20 cellular contexts compared by ENCODE assay signal in genomic region chr5:27015758-27016157, GRCh38. TPM values are rescaled to one million over a fixed set of nuclear protein-coding genes. Genes with fewer than 3 reads are reported as not detected.
DNase-seq lines count a peak whose midpoint lies in the region; ATAC-seq and TF ChIP-seq lines count a peak whose summit lies in the region.
"Had no signal": no experiment of that assay in that cellular context is flagged by ENCODE, and none has a peak within 500 bp of the region (broad histone marks: within the 10 kb centered on the region; RNA-seq: fewer than 3 reads in every experiment).

No MANE protein-coding gene starts in this region.

- no peaks in the 10 kb centered on the region for H3K9me3 ChIP-seq in mammary epithelial cell (replicated peaks; ENCODE audit: insufficient read depth, low read length)
- H3K9me3 ChIP-seq in RWPE2 (ENCODE audit: severe bottlenecking) = no peaks in the 10 kb centered on the region
- peaks cover 27% of the 10 kb centered on the region for H3K9me3 ChIP-seq in mucosa of descending colon
- no peaks in the 10 kb centered on the region for H3K9me3 ChIP-seq in prostate gland
- H3K9me3 ChIP-seq: SJSA1 had no signal

- no peak for TF ChIP-seq POLR2A in prostate gland (IDR thresholded peaks at IDR 0.05)

- H2AFZ ChIP-seq in mammary epithelial cell (ENCODE audit: low read depth, low read length) = no peak overlapping the region
- H2AFZ ChIP-seq: GM23248 had no signal

- CTCF ChIA-PET in mammary epithelial cell (lab: Charles Lee; ENCODE audit: low non-redundant PET) (no interaction called here), MCF 10A (lab: Yijun Ruan, JAX) (no interaction called here)

- no peak for TF ChIP-seq CTCF in mammary epithelial cell (conservative IDR thresholded peaks at IDR 0.05 in 1 of 2, IDR thresholded peaks at IDR 0.05 in 1 of 2; ENCODE audit: extremely low read depth in 1 of 2, insufficient read depth in 1 of 2, low read depth in 1 of 2, low read length in 2 of 2)
- TF ChIP-seq CTCF in MCF 10A (IDR thresholded peaks at IDR 0.05; ENCODE audit: unreplicated experiment) = no peak
- no peak for TF ChIP-seq CTCF in RWPE2 (IDR thresholded peaks at IDR 0.05; ENCODE audit: poor library complexity, severe bottlenecking)
- TF ChIP-seq CTCF in mucosa of descending colon (IDR thresholded peaks at IDR 0.05) = no peak
- no peak for TF ChIP-seq CTCF in prostate gland (IDR thresholded peaks at IDR 0.05)

- no peaks in the 10 kb centered on the region for H3K4me1 ChIP-seq in mammary epithelial cell (ENCODE audit: insufficient read depth, low read length)
- peaks cover 16% of the 10 kb centered on the region for H3K4me1 ChIP-seq in RWPE2 (ENCODE audit: insufficient read depth, poor library complexity, severe bottlenecking)
- no peaks in the 10 kb centered on the region for H3K4me1 ChIP-seq in mucosa of descending colon (ENCODE audit: low read depth)
- H3K4me1 ChIP-seq in prostate gland (replicated peaks) = no peaks in the 10 kb centered on the region
- H3K4me1 ChIP-seq: SJSA1 had no signal

- peak; percentile 70; the same call in 2 of the 3 replicates for ATAC-seq in RWPE2 (ENCODE audit: low read depth)
- no peak for ATAC-seq in mucosa of descending colon
- no peak for ATAC-seq in GM19463 (IDR thresholded peaks at IDR 0.05; ENCODE audit: unreplicated experiment)
- ATAC-seq: HCT116 had no signal

- peak; percentile 32 for DNase-seq in mammary epithelial cell
- DNase-seq in MCF 10A (ENCODE audit: unreplicated experiment) = no peak
- peak; percentile 77 for DNase-seq in NCI-H2081 treated with DMSO at 0.1 percent for 48 hours (lab: John Stamatoyannopoulos, UW)
- DNase-seq in RWPE2 (ENCODE audit: low spot score) = no peak
- no peak for DNase-seq in NK-92 treated with Interleukin-12 subunit alpha and Interleukin-12 subunit beta, amount 100 ng/mL, for 24 hours (lab: John Stamatoyannopoulos, UW)
- DNase-seq in mucosa of descending colon = no peak
- no peak for DNase-seq in prostate gland (ENCODE audit: low spot score)
- DNase-seq: AML-193; Calu3; CD4-positive, CD25-positive, alpha-beta regulatory T cell; GF-D8; GM23248; NCI-H2171; NCI-H524 treated with DMSO at 0.1 percent for 48 hours had no signal

- intact Hi-C loops in mammary epithelial cell (cut with micrococcal nuclease) = no loop called here
- intact Hi-C loops in MCF 10A (cut with micrococcal nuclease) = no loop called here
- intact Hi-C loops in mucosa of descending colon (cut with DNase I, micrococcal nuclease) = no loop called here
- intact Hi-C loops in prostate gland (cut with DNase I) = no loop called here

- H3K4me2 ChIP-seq in mammary epithelial cell (ENCODE audit: insufficient read depth, low read depth, low read length) = no peak overlapping the region

- no peaks in the 10 kb centered on the region for H3K79me2 ChIP-seq in mammary epithelial cell (ENCODE audit: insufficient read depth, low read length)

- H3K27me3 Mint-ChIP-seq in MCF 10A (ENCODE audit: insufficient read depth, unreplicated experiment) = no peaks in the 10 kb centered on the region
- H3K27me3 Mint-ChIP-seq: CD4-positive, CD25-positive, alpha-beta regulatory T cell; IgD-negative memory B cell had no signal

- H4K20me1 ChIP-seq in mammary epithelial cell (ENCODE audit: insufficient read depth, low read length) = no peaks in the 10 kb centered on the region

- H3K4me3 Mint-ChIP-seq in MCF 10A (ENCODE audit: unreplicated experiment) = no peak overlapping the region
- H3K4me3 Mint-ChIP-seq: CD4-positive, CD25-positive, alpha-beta regulatory T cell; IgD-negative memory B cell had no signal

- in situ Hi-C loops in mammary epithelial cell (cut with MboI; ENCODE audit: low sequenced_read_pairs in 2 of 2) = no loop called here

- BruUV-seq in mammary epithelial cell (replicated peaks; lab: Mats Ljungman, UMichigan) (no TSS peak), MCF 10A (replicated peaks; lab: Mats Ljungman, UMichigan) (no TSS peak)

- H3K27ac ChIP-seq in mammary epithelial cell (ENCODE audit: insufficient read depth, low read depth, low read length) = no peak overlapping the region
- no peak overlapping the region for H3K27ac ChIP-seq in RWPE2 (ENCODE audit: poor library complexity, severe bottlenecking)
- H3K27ac ChIP-seq in prostate gland = no peak overlapping the region
- H3K27ac ChIP-seq: GM23248, SJSA1 had no signal

- H3K4me3 ChIP-seq in mammary epithelial cell (replicated peaks in 1 of 3; ENCODE audit: insufficient read depth in 1 of 3, low read depth in 2 of 3, low read length in 3 of 3) (no peak overlapping the region), RWPE2 (ENCODE audit: severe bottlenecking) (no peak overlapping the region), mucosa of descending colon (no peak overlapping the region), prostate gland (no peak overlapping the region)
- H3K4me3 ChIP-seq: GM23248, SJSA1 had no signal

- H3K36me3 ChIP-seq in mammary epithelial cell (ENCODE audit: insufficient read depth, low read length) (no peaks in the 10 kb centered on the region), RWPE2 (ENCODE audit: low read depth) (no peaks in the 10 kb centered on the region), mucosa of descending colon (ENCODE audit: low read depth) (no peaks in the 10 kb centered on the region), prostate gland (no peaks in the 10 kb centered on the region)
- H3K36me3 ChIP-seq: SJSA1 had no signal

- no peak overlapping the region for H3K9ac ChIP-seq in mammary epithelial cell (ENCODE audit: insufficient read depth, low read length)
- H3K9ac ChIP-seq: GM23248 had no signal

- dilution Hi-C loops in mammary epithelial cell (cut with HindIII; ENCODE audit: low sequenced_read_pairs) = no loop called here

- H3K27me3 ChIP-seq in mammary epithelial cell (ENCODE audit: insufficient read depth, low read length) (no peaks in the 10 kb centered on the region), RWPE2 (ENCODE audit: insufficient read depth, poor library complexity, severe bottlenecking) (no peaks in the 10 kb centered on the region), prostate gland (replicated peaks; ENCODE audit: insufficient read depth) (no peaks in the 10 kb centered on the region)
- H3K27me3 ChIP-seq: SJSA1 had no signal

- H3K36me3 Mint-ChIP-seq in MCF 10A (ENCODE audit: insufficient read depth, unreplicated experiment) = no peaks in the 10 kb centered on the region
- H3K36me3 Mint-ChIP-seq: CD4-positive, CD25-positive, alpha-beta regulatory T cell; IgD-negative memory B cell had no signal

- no peak overlapping the region for H3K27ac Mint-ChIP-seq in MCF 10A (ENCODE audit: low read depth, unreplicated experiment)
- H3K27ac Mint-ChIP-seq: CD4-positive, CD25-positive, alpha-beta regulatory T cell; IgD-negative memory B cell had no signal

- H3K9me3 Mint-ChIP-seq in MCF 10A (ENCODE audit: unreplicated experiment) = no peaks in the 10 kb centered on the region

- no peaks in the 10 kb centered on the region for H3K4me1 Mint-ChIP-seq in MCF 10A (ENCODE audit: insufficient read depth, unreplicated experiment)
- H3K4me1 Mint-ChIP-seq: CD4-positive, CD25-positive, alpha-beta regulatory T cell; IgD-negative memory B cell had no signal

- POLR2A ChIA-PET in MCF 10A (lab: Yijun Ruan, JAX) = no interaction called here

RNA-seq across cellular contexts. Expression of gene CDH9, which starts 22.6 kb away (rescaled TPM):
- not detected for total RNA-seq in mammary epithelial cell
- not detected for polyA plus RNA-seq in mammary epithelial cell
- polyA minus RNA-seq in mammary epithelial cell = not detected
- total RNA-seq in MCF 10A (2022) = not detected in 2 replicates
- not detected for total RNA-seq in mucosa of descending colon
- not detected for total RNA-seq in prostate gland
- total RNA-seq: A673; Calu3; CD4-positive, CD25-positive, alpha-beta regulatory T cell; GM23248; HT1080; SJSA1 had no signal
- polyA plus RNA-seq: CD4-positive, CD25-positive, alpha-beta regulatory T cell; GM23248; IgD-negative memory B cell had no signal

Comparison
In these comparisons a context has a peak if more than half of its experiments do, and no peak if none do; other contexts are left out.
1. DNase-seq: peak in mammary epithelial cell (single experiment) and NCI-H2081 treated with DMSO at 0.1 percent for 48 hours (single experiment); none in MCF 10A (single experiment), RWPE2 (single experiment), NK-92 treated with Interleukin-12 subunit alpha and Interleukin-12 subunit beta, amount 100 ng/mL, for 24 hours (single experiment), mucosa of descending colon (0 of 3) and prostate gland (single experiment).